ENCODE assay signal across 8 cellular contexts in the genomic region with DNA sequence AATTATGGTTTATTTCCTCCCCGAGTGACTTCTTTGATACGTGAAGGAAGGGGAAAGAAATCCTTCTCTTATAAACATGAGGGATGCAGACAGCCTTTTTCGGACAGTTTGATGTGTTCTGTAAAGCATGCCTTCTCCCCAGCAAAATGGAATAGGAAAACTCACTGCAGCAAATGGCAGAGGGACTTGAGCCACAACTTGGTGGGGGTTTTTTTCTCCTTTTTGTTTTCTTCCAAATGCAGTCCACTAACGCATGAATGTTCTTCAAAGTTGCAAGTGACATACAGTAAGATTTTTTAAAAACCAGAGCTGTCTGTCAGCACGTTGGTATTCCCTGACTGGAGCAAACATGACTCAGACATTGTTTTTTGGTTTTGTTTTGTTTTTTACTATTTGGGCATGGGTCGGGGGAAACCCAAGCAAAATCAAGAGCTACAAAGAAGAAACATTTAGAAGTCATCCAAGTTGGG. TPM values are rescaled to one million over a fixed set of nuclear protein-coding genes. Genes with fewer than 3 reads are reported as not detected.
A peak's percentile ranks its signal among the peaks of the same experiment; 100 is the strongest.
DNase-seq lines count a peak whose midpoint lies in the region; ATAC-seq and TF ChIP-seq lines count a peak whose summit lies in the region.

No MANE protein-coding gene starts in this region.

- H2BK15ac ChIP-seq in mesendoderm (replicated peaks; ENCODE audit: low read depth) = no peak overlapping the region

- POLR2A ChIA-PET in MCF 10A (lab: Yijun Ruan, JAX) = interaction anchor here (0.6 to 2.8 kb wide), 20 partner anchors 9 to 1651 kb away, joined by 3 to 34 read pairs (median 4); a partner anchor contains a TSS

- H3K27ac ChIP-seq in heart left ventricle = peak overlapping the region in 11 of 12 donors; percentile 22 to 94 (median 87)
- no peak overlapping the region for H3K27ac ChIP-seq in mesendoderm (ENCODE audit: low read depth, low read length)
- H3K27ac ChIP-seq in vagina = peak overlapping the region; percentile 92

- peaks cover 5% of the 10 kb centered on the region for H3K79me2 ChIP-seq in mesendoderm (ENCODE audit: control insufficient read depth, insufficient read depth, low read length)

- no peak overlapping the region for H3K4ac ChIP-seq in mesendoderm (ENCODE audit: low read depth, low read length)

- H3K23ac ChIP-seq in mesendoderm (ENCODE audit: low read length) = no peak overlapping the region

- no peaks in the 10 kb centered on the region for H3K9me3 Mint-ChIP-seq in MCF 10A (ENCODE audit: unreplicated experiment)

- no peak overlapping the region for H4K5ac ChIP-seq in mesendoderm (ENCODE audit: low read length)

- no peaks in the 10 kb centered on the region for H3K36me3 Mint-ChIP-seq in MCF 10A (ENCODE audit: insufficient read depth, unreplicated experiment)

- peak overlapping the region; percentile 35 for H2BK5ac ChIP-seq in mesendoderm (ENCODE audit: low read length)

- H3K79me1 ChIP-seq in mesendoderm (ENCODE audit: low read length) = peaks cover 3% of the 10 kb centered on the region

- H4K8ac ChIP-seq in mesendoderm (ENCODE audit: low read depth, low read length) = no peak overlapping the region

- peak overlapping the region; percentile 98 for H3K4me3 Mint-ChIP-seq in MCF 10A (ENCODE audit: unreplicated experiment)

- H3K4me1 Mint-ChIP-seq in MCF 10A (ENCODE audit: insufficient read depth, unreplicated experiment) = peaks cover 40% of the 10 kb centered on the region

- H3K4me1 ChIP-seq in heart left ventricle (peaks cover 0 to 52% (median 15%) of the 10 kb centered on the region in 12 donors), mesendoderm (ENCODE audit: control insufficient read depth, low read depth, low read length) (peaks cover 2% of the 10 kb centered on the region), vagina (peaks cover 22% of the 10 kb centered on the region)

- peak overlapping the region; percentile 87 for H3K9ac ChIP-seq in mesendoderm (ENCODE audit: low read length)

- H3K18ac ChIP-seq in mesendoderm (ENCODE audit: low read length) = no peak overlapping the region

- WGBS in heart left ventricle, 4 donors = 0 to 3% (median 2%) methylated on average over 6 of the region's 6 CpGs
- no CpG with 5 or more reads among the region's 6 CpGs for WGBS in mesendoderm (ENCODE audit: extremely low coverage, insufficient coverage, low lambda C conversion rate)

- no peak overlapping the region for H3K27ac Mint-ChIP-seq in MCF 10A (ENCODE audit: low read depth, unreplicated experiment)

- no peaks in the 10 kb centered on the region for H3K27me3 ChIP-seq in heart left ventricle
- H3K27me3 ChIP-seq in mesendoderm (ENCODE audit: insufficient read depth, low read length, poor library complexity) = no peaks in the 10 kb centered on the region
- H3K27me3 ChIP-seq in vagina = no peaks in the 10 kb centered on the region

- H3K36me3 ChIP-seq in heart left ventricle = no peaks in the 10 kb centered on the region
- no peaks in the 10 kb centered on the region for H3K36me3 ChIP-seq in mesendoderm (ENCODE audit: control insufficient read depth, insufficient read depth, low read length)
- H3K36me3 ChIP-seq in vagina = no peaks in the 10 kb centered on the region

- H3K4me3 ChIP-seq in heart left ventricle = peak overlapping the region; percentile 31 to 94 (median 83)
- peak overlapping the region; percentile 66 for H3K4me3 ChIP-seq in mesendoderm (ENCODE audit: low read length)
- H3K4me3 ChIP-seq in vagina = peak overlapping the region; percentile 81 to 83

- intact Hi-C loops in heart left ventricle (cut with DNase I) = loop anchor here in 4 of 10 donors (1.0 to 5.0 kb wide), 4 partner anchors 97 to 138 kb away; a partner anchor contains a TSS
- intact Hi-C loops in cardiac septum (cut with DNase I) = loop anchor here (5.0 kb wide), 1 partner anchor 198 kb away; no protein-coding TSS in a partner anchor
- intact Hi-C loops in MCF 10A (cut with micrococcal nuclease) = no loop called here
- intact Hi-C loops in vagina (cut with DNase I) = no loop called here

- no peak for ATAC-seq in heart left ventricle
- ATAC-seq in GM18505 (IDR thresholded peaks at IDR 0.05; ENCODE audit: unreplicated experiment) = no peak

- H3K27me3 Mint-ChIP-seq in MCF 10A (ENCODE audit: insufficient read depth, unreplicated experiment) = no peaks in the 10 kb centered on the region

- H3K4me2 ChIP-seq in mesendoderm (ENCODE audit: low read length) = peak overlapping the region; percentile 75

- no TSS peak for BruUV-seq in MCF 10A (replicated peaks; lab: Mats Ljungman, UMichigan)

- no peak overlapping the region for H2AK5ac ChIP-seq in mesendoderm (ENCODE audit: low read length)

- TF ChIP-seq POLR2A in heart left ventricle (IDR thresholded peaks at IDR 0.05) (no peak), vagina (IDR thresholded peaks at IDR 0.05) (peak in 1 of 2 donors; percentile 4), GM18505 (IDR thresholded peaks at IDR 0.05; ENCODE audit: borderline replicate concordance, extremely low read depth, insufficient read depth, insufficient read length) (no peak)

- DNase-seq in heart left ventricle = no peak
- DNase-seq in cardiac septum (ENCODE audit: low spot score) = no peak
- no peak for DNase-seq in MCF 10A (ENCODE audit: unreplicated experiment)
- no peak for DNase-seq in mesendoderm
- DNase-seq in vagina (ENCODE audit: extremely low spot score in 2 of 2) = no peak
- DNase-seq in NCI-H748 treated with DMSO at 0.1 percent for 48 hours (lab: John Stamatoyannopoulos, UW) = no peak
- no peak for DNase-seq in KBM-7

- H3K9me3 ChIP-seq in heart left ventricle (no peaks in the 10 kb centered on the region), vagina (no peaks in the 10 kb centered on the region)

- in situ Hi-C loops in KBM-7 (cut with MboI; ENCODE audit: low pct_unique_long_range_greater_than_20kb, low sequenced_read_pairs) = no loop called here

- CTCF ChIA-PET in MCF 10A (lab: Yijun Ruan, JAX) = interaction anchor here (0.6 to 1.5 kb wide), 7 partner anchors 10 to 246 kb away, joined by 3 to 6 read pairs (median 3); no protein-coding TSS in a partner anchor

- H2BK120ac ChIP-seq in mesendoderm (ENCODE audit: low read depth, low read length) = no peak overlapping the region

- no peak for TF ChIP-seq CTCF in heart left ventricle (IDR thresholded peaks at IDR 0.05)
- TF ChIP-seq CTCF in MCF 10A (IDR thresholded peaks at IDR 0.05; ENCODE audit: unreplicated experiment) = no peak
- no peak for TF ChIP-seq CTCF in vagina (IDR thresholded peaks at IDR 0.05)

- peak overlapping the region; percentile 89 for H3K56ac ChIP-seq in mesendoderm (ENCODE audit: low read length)

RNA-seq across cellular contexts. Expression of a gene that starts 0.6 kb away (rescaled TPM):
- total RNA-seq in heart left ventricle (10 to 100 TPM; 17.3 to 53.6 (median 24.4) TPM), cardiac septum (29.1 TPM), MCF 10A (2022) (52.1 and 60.8 TPM in 2 replicates), vagina (34.9 TPM)
- polyA plus RNA-seq in heart left ventricle = 10 to 100 TPM; 10.4 to 26.3 TPM
- 57.1 TPM for polyA plus RNA-seq in mesendoderm (2013, experiment 1 of 2)
- 57.2 TPM for polyA plus RNA-seq in mesendoderm (2013, experiment 2 of 2)
